ENCODE assay signal across 1 cellular context in the genomic region with DNA sequence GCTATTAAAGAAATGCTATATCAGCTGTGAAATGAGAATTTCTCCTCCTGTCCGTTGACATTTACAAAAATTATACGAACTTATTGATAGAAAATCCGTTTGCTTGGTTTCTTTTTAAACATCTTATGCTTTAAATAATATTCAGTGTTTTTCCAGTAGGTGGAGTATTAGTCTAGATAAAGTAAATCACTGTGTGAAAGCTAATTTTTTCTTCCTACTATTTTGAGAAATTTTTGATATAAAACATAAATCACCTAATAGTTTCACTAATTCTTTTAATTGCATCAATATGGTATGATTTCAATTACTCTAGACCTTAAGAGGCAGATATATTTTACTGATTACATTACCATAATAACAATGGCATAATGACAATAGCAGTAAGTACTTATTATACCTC.
TF ChIP-seq lines count a peak whose summit lies in the region.

No MANE protein-coding gene starts in this region.

TF ChIP-seq in SK-N-SH, 30 proteins besides CTCF, POLR2A, EP300 and RAD21 (continued from another document):
- TF ChIP-seq, protein P1, sequence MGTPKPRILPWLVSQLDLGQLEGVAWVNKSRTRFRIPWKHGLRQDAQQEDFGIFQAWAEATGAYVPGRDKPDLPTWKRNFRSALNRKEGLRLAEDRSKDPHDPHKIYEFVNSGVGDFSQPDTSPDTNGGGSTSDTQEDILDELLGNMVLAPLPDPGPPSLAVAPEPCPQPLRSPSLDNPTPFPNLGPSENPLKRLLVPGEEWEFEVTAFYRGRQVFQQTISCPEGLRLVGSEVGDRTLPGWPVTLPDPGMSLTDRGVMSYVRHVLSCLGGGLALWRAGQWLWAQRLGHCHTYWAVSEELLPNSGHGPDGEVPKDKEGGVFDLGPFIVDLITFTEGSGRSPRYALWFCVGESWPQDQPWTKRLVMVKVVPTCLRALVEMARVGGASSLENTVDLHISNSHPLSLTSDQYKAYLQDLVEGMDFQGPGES (IDR thresholded peaks at IDR 0.05; ENCODE audit: low read depth, low read length): no peak
- no peak for TF ChIP-seq GABPA (IDR thresholded peaks at IDR 0.05; ENCODE audit: low read depth)
- TF ChIP-seq FOXM1 (IDR thresholded peaks at IDR 0.05; ENCODE audit: low read depth): no peak
- no peak for TF ChIP-seq ELF1 (IDR thresholded peaks at IDR 0.05)
